Comparison of ENCODE assay signal across 8 cellular contexts in the genomic region with DNA sequence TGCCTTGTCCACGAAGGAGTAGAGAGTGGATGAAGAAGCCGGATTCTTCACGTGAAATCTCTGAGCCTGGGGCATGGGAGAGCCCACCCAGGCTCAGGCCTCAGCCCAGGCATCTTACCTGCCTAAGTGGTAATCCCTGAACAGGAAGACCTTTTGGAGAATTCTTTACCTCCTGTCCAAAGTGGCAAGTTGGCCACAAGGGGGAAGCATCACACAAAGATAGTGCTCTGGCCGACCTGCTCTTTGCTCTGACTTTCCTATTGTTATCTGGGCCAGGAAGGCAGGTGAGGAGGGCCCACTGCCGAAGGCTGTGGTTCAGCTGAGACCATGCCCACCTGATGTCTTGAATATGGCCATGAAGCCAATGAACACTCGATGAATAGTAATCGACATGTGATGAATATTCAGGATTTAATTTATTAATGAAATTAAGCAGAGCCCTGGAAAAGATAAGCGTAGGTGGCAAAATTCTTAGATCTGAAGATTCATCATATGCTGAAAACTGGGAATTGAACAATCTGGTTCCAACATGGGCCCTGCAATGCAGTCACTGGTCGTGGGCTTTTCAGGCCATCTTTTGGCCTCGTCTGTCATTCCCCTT.
DNase-seq lines count a peak whose midpoint lies in the region; ATAC-seq, FAIRE-seq and TF ChIP-seq lines count a peak whose summit lies in the region.

No MANE protein-coding gene starts in this region.

- H3K4me3 ChIP-seq in GM12865 (ENCODE audit: low read depth, low read length) = no peak overlapping the region
- no peak overlapping the region for H3K4me3 ChIP-seq in HAP-1
- H3K4me3 ChIP-seq in cardiac muscle cell = no peak overlapping the region
- no peak overlapping the region for H3K4me3 ChIP-seq in prostate gland

- H3K4me1 Mint-ChIP-seq in activated naive CD8-positive, alpha-beta T cell treated with anti-CD3 and anti-CD28 coated beads for 36 hours = peaks cover 2% of the 10 kb centered on the region

- 33% methylated on average over 10 of the region's 10 CpGs for WGBS in prostate gland

- no peaks in the 10 kb centered on the region for H3K36me3 Mint-ChIP-seq in activated naive CD8-positive, alpha-beta T cell treated with anti-CD3 and anti-CD28 coated beads for 36 hours

- H3K27ac ChIP-seq in cardiac muscle cell = no peak overlapping the region
- H3K27ac ChIP-seq in prostate gland = no peak overlapping the region

- no peaks in the 10 kb centered on the region for H3K27me3 Mint-ChIP-seq in activated naive CD8-positive, alpha-beta T cell treated with anti-CD3 and anti-CD28 coated beads for 36 hours

- H3K4me1 ChIP-seq in HAP-1 (no peaks in the 10 kb centered on the region), cardiac muscle cell (ENCODE audit: low read depth) (no peaks in the 10 kb centered on the region), prostate gland (replicated peaks) (no peaks in the 10 kb centered on the region)

- intact Hi-C loops in prostate gland (cut with DNase I) = loop anchor here (5.0 to 10.0 kb wide), 3 partner anchors 119 to 1002 kb away; no protein-coding TSS in a partner anchor

- FAIRE-seq in RCC 7860 (lab: Jason Lieb, UNC) = no peak

- no peak for TF ChIP-seq POLR2A in prostate gland (IDR thresholded peaks at IDR 0.05)

- H3K27ac Mint-ChIP-seq in activated naive CD8-positive, alpha-beta T cell treated with anti-CD3 and anti-CD28 coated beads for 36 hours = no peak overlapping the region

- no peak overlapping the region for H3K4me3 Mint-ChIP-seq in activated naive CD8-positive, alpha-beta T cell treated with anti-CD3 and anti-CD28 coated beads for 36 hours

- DNase-seq in GM12865 (ENCODE audit: low read depth) (peak; percentile 79), HAP-1 (ENCODE audit: low spot score in 2 of 2) (peak; percentile 74 to 79), LoVo (ENCODE audit: low spot score) (peak; percentile 72), RCC 7860 (ENCODE audit: low spot score) (peak; percentile 53), cardiac muscle cell (ENCODE audit: low read depth in 1 of 2, low spot score in 1 of 2) (peak; percentile 70 to 83), prostate gland (ENCODE audit: low spot score) (peak; percentile 60)
- DNase-seq in activated naive CD8-positive, alpha-beta T cell treated with anti-CD3 and anti-CD28 coated beads for 36 hours = peak; percentile 35

- H3K27me3 ChIP-seq in HAP-1 (ENCODE audit: low read depth) = peaks cover 3% of the 10 kb centered on the region; the same call in 1 of the 2 replicates
- H3K27me3 ChIP-seq in cardiac muscle cell = no peaks in the 10 kb centered on the region
- H3K27me3 ChIP-seq in prostate gland (replicated peaks; ENCODE audit: insufficient read depth) = no peaks in the 10 kb centered on the region

- no peaks in the 10 kb centered on the region for H3K9me3 ChIP-seq in HAP-1
- no peaks in the 10 kb centered on the region for H3K9me3 ChIP-seq in cardiac muscle cell (ENCODE audit: low read depth)
- H3K9me3 ChIP-seq in prostate gland = no peaks in the 10 kb centered on the region

- no peaks in the 10 kb centered on the region for H3K36me3 ChIP-seq in HAP-1 (replicated peaks)
- H3K36me3 ChIP-seq in cardiac muscle cell = no peaks in the 10 kb centered on the region
- H3K36me3 ChIP-seq in prostate gland = no peaks in the 10 kb centered on the region

- in situ Hi-C loops in HAP-1 (cut with MboI; ENCODE audit: low sequenced_read_pairs) = loop anchor here (10.0 to 25.0 kb wide), 3 partner anchors 112 to 989 kb away; no protein-coding TSS in a partner anchor

- ATAC-seq in GM21423 (IDR thresholded peaks at IDR 0.05; ENCODE audit: unreplicated experiment) = no peak

- no peaks in the 10 kb centered on the region for H3K9me3 Mint-ChIP-seq in activated naive CD8-positive, alpha-beta T cell treated with anti-CD3 and anti-CD28 coated beads for 36 hours

- TF ChIP-seq CTCF in GM12865 (IDR thresholded peaks at IDR 0.05; ENCODE audit: insufficient read depth, low read depth, low read length, missing control alignments) (peak; percentile 74), cardiac muscle cell (IDR thresholded peaks at IDR 0.05; ENCODE audit: low read depth, low read length) (peak; percentile 76), prostate gland (IDR thresholded peaks at IDR 0.05) (peak in 3 of 4 experiments; percentile 58 to 75 (median 72))
